23 cellular contexts compared by ENCODE assay signal in genomic region chrX:155679715-155680114, GRCh38.
DNase-seq lines count a peak whose midpoint lies in the region; ATAC-seq lines count a peak whose summit lies in the region.
"Had no signal": no experiment of that assay in that cellular context is flagged by ENCODE, and none has a peak within 500 bp of the region (broad histone marks: within the 10 kb centered on the region; RNA-seq: fewer than 3 reads in every experiment).

No MANE protein-coding gene starts in this region.

- peak overlapping the region in 1 of 2 donors; percentile 27 for H3K4me3 Mint-ChIP-seq in activated T-cell treated with anti-CD3 and anti-CD28 coated beads, Interleukin-2, amount 50 U/mL, for 72 hours
- H3K4me3 Mint-ChIP-seq in T-helper 2 cell treated with Interferon-gamma antibody and Interleukin-4, amounts not matched to agents 5 μg/mL and 100 μg/mL, for 36 hours = peak overlapping the region; percentile 39
- no peak overlapping the region for H3K4me3 Mint-ChIP-seq in activated T-helper 2 cell treated with anti-CD3 and anti-CD28 coated beads, Interferon-gamma antibody, Interleukin-2, Interleukin-4, amounts not matched to agents 10 μg/mL and 5 μg/mL and 100 μg/mL, durations not matched to agents 14 hours and 24 hours and 36 hours (ENCODE audit: low read depth)
- H3K4me3 Mint-ChIP-seq: CD14-positive monocyte; CD4-positive, alpha-beta memory T cell; CD4-positive, CD25-positive, alpha-beta regulatory T cell; CD8-positive, alpha-beta memory T cell had no signal

- no peaks in the 10 kb centered on the region for H3K36me3 Mint-ChIP-seq in activated T-cell treated with anti-CD3 and anti-CD28 coated beads, Interleukin-2, amount 50 U/mL, for 72 hours (ENCODE audit: insufficient read depth in 2 of 2)
- no peaks in the 10 kb centered on the region for H3K36me3 Mint-ChIP-seq in T-helper 2 cell treated with Interferon-gamma antibody and Interleukin-4, amounts not matched to agents 5 μg/mL and 100 μg/mL, for 36 hours (ENCODE audit: low read depth)
- no peaks in the 10 kb centered on the region for H3K36me3 Mint-ChIP-seq in activated T-helper 2 cell treated with anti-CD3 and anti-CD28 coated beads, Interferon-gamma antibody, Interleukin-2, Interleukin-4, amounts not matched to agents 10 μg/mL and 5 μg/mL and 100 μg/mL, durations not matched to agents 14 hours and 24 hours and 36 hours (ENCODE audit: low read depth)
- H3K36me3 Mint-ChIP-seq: CD14-positive monocyte; CD4-positive, alpha-beta memory T cell; CD4-positive, CD25-positive, alpha-beta regulatory T cell; CD8-positive, alpha-beta memory T cell had no signal

- intact Hi-C loops in activated T-helper 2 cell treated with anti-CD3 and anti-CD28 coated beads, Interferon-gamma antibody, Interleukin-2, Interleukin-4, amounts not matched to agents 10 μg/mL and 5 μg/mL and 100 μg/mL, durations not matched to agents 14 hours and 24 hours and 36 hours (cut with micrococcal nuclease) = no loop called here

- H3K9me3 Mint-ChIP-seq in activated T-cell treated with anti-CD3 and anti-CD28 coated beads, Interleukin-2, amount 50 U/mL, for 72 hours = peaks cover 0 to 2% of the 10 kb centered on the region in 2 donors
- no peaks in the 10 kb centered on the region for H3K9me3 Mint-ChIP-seq in T-helper 2 cell treated with Interferon-gamma antibody and Interleukin-4, amounts not matched to agents 5 μg/mL and 100 μg/mL, for 36 hours
- no peaks in the 10 kb centered on the region for H3K9me3 Mint-ChIP-seq in activated T-helper 2 cell treated with anti-CD3 and anti-CD28 coated beads, Interferon-gamma antibody, Interleukin-2, Interleukin-4, amounts not matched to agents 10 μg/mL and 5 μg/mL and 100 μg/mL, durations not matched to agents 14 hours and 24 hours and 36 hours

- H3K27ac Mint-ChIP-seq in activated T-cell treated with anti-CD3 and anti-CD28 coated beads, Interleukin-2, amount 50 U/mL, for 72 hours = peak overlapping the region; percentile 20
- H3K27ac Mint-ChIP-seq in T-helper 2 cell treated with Interferon-gamma antibody and Interleukin-4, amounts not matched to agents 5 μg/mL and 100 μg/mL, for 36 hours = peak overlapping the region; percentile 41
- H3K27ac Mint-ChIP-seq in activated T-helper 2 cell treated with anti-CD3 and anti-CD28 coated beads, Interferon-gamma antibody, Interleukin-2, Interleukin-4, amounts not matched to agents 10 μg/mL and 5 μg/mL and 100 μg/mL, durations not matched to agents 14 hours and 24 hours and 36 hours = peak overlapping the region; percentile 3
- H3K27ac Mint-ChIP-seq: CD14-positive monocyte; CD4-positive, alpha-beta memory T cell; CD8-positive, alpha-beta memory T cell had no signal

- H3K4me1 Mint-ChIP-seq in activated T-cell treated with anti-CD3 and anti-CD28 coated beads, Interleukin-2, amount 50 U/mL, for 72 hours (ENCODE audit: low read depth) = peaks cover 6% of the 10 kb centered on the region
- peaks cover 10% of the 10 kb centered on the region for H3K4me1 Mint-ChIP-seq in T-helper 2 cell treated with Interferon-gamma antibody and Interleukin-4, amounts not matched to agents 5 μg/mL and 100 μg/mL, for 36 hours (ENCODE audit: low read depth)
- peaks cover 22% of the 10 kb centered on the region for H3K4me1 Mint-ChIP-seq in activated T-helper 2 cell treated with anti-CD3 and anti-CD28 coated beads, Interferon-gamma antibody, Interleukin-2, Interleukin-4, amounts not matched to agents 10 μg/mL and 5 μg/mL and 100 μg/mL, durations not matched to agents 14 hours and 24 hours and 36 hours (ENCODE audit: low read depth)
- H3K4me1 Mint-ChIP-seq: CD14-positive monocyte; CD4-positive, CD25-positive, alpha-beta regulatory T cell; CD8-positive, alpha-beta memory T cell had no signal

- no peak for DNase-seq in activated T-cell treated with anti-CD3 and anti-CD28 coated beads, Interleukin-2, amount 50 U/mL, for 72 hours
- no peak for DNase-seq in activated T-cell treated with anti-CD3 and anti-CD28 coated beads, Interleukin-2, amount 50 U/mL, for 1 hour
- peak; percentile 3 for DNase-seq in T-helper 2 cell treated with Interferon-gamma antibody and Interleukin-4, amounts not matched to agents 5 μg/mL and 100 μg/mL, for 36 hours (ENCODE audit: low spot score)
- no peak for DNase-seq in activated T-helper 2 cell treated with anti-CD3 and anti-CD28 coated beads, Interferon-gamma antibody, Interleukin-2, Interleukin-4, amounts not matched to agents 10 μg/mL and 5 μg/mL and 100 μg/mL, durations not matched to agents 14 hours and 24 hours and 36 hours (ENCODE audit: low spot score)
- no peak for DNase-seq in cerebellar cortex (ENCODE audit: low spot score)
- no peak for DNase-seq in RKO (ENCODE audit: low spot score)
- DNase-seq: 8988T; ACHN; BE2C; C1 segment of cervical spinal cord; CD4-positive, alpha-beta memory T cell; CD4-positive, CD25-positive, alpha-beta regulatory T cell; CD8-positive, alpha-beta memory T cell; COR-L47; DMS 273 treated with DMSO at 0.1 percent for 48 hours; DMS153; DMS53; DMS79; DND-41; EL; GDM1 had no signal

- peaks cover 6% of the 10 kb centered on the region for H3K27me3 Mint-ChIP-seq in activated T-cell treated with anti-CD3 and anti-CD28 coated beads, Interleukin-2, amount 50 U/mL, for 72 hours (ENCODE audit: low read depth)
- no peaks in the 10 kb centered on the region for H3K27me3 Mint-ChIP-seq in T-helper 2 cell treated with Interferon-gamma antibody and Interleukin-4, amounts not matched to agents 5 μg/mL and 100 μg/mL, for 36 hours (ENCODE audit: low read depth)
- no peaks in the 10 kb centered on the region for H3K27me3 Mint-ChIP-seq in activated T-helper 2 cell treated with anti-CD3 and anti-CD28 coated beads, Interferon-gamma antibody, Interleukin-2, Interleukin-4, amounts not matched to agents 10 μg/mL and 5 μg/mL and 100 μg/mL, durations not matched to agents 14 hours and 24 hours and 36 hours (ENCODE audit: low read depth)
- H3K27me3 Mint-ChIP-seq: CD4-positive, alpha-beta memory T cell had no signal

- peak; percentile 70 for ATAC-seq in activated T-cell treated with anti-CD3 and anti-CD28 coated beads, Interleukin-2, amount 50 U/mL, for 72 hours (replicated peaks in 1 of 2)
- ATAC-seq: GM12878 had no signal
